Comparison of ENCODE assay signal across 10 cellular contexts in genomic region chr1:192517716-192518355, GRCh38. TPM values are rescaled to one million over a fixed set of nuclear protein-coding genes. Genes with fewer than 3 reads are reported as not detected.
DNase-seq lines count a peak whose midpoint lies in the region; ATAC-seq, FAIRE-seq and TF ChIP-seq lines count a peak whose summit lies in the region.
"Not testable (repeated sequence)": the region's sequence is repeated elsewhere in the genome, so short reads cannot be mapped to it uniquely, and the experiment has no call there.
"Had no signal": no experiment of that assay in that cellular context is flagged by ENCODE, and none has a peak within 500 bp of the region (broad histone marks: within the 10 kb centered on the region; RNA-seq: fewer than 3 reads in every experiment).

No MANE protein-coding gene starts in this region.

- H4K20me1 ChIP-seq in MM.1S (ENCODE audit: insufficient read depth, low read length) = not testable (repeated sequence)

- peak overlapping the region; percentile 92 for H3K27ac ChIP-seq in MM.1S (ENCODE audit: low read length)

- TF ChIP-seq POLR2A in GM12891 (IDR thresholded peaks at IDR 0.05; ENCODE audit: low read depth, low read length) = not testable (repeated sequence)

- H3K36me3 ChIP-seq in MM.1S (replicated peaks; ENCODE audit: insufficient read depth, low read length) = not testable (repeated sequence)

- TF ChIP-seq CTCF in CD14-positive monocyte (IDR thresholded peaks at IDR 0.05); MM.1S (IDR thresholded peaks at IDR 0.05; ENCODE audit: low read length): not testable (repeated sequence)

- FAIRE-seq in GM12891 (lab: Jason Lieb, UNC) = peak; percentile 66

- H2AFZ ChIP-seq in MM.1S (ENCODE audit: low read length) = 0 out of 2 replicates have a peak overlapping the region, but pooled peaks have one; percentile 7

- peaks cover 52% of the 10 kb centered on the region for H3K4me1 ChIP-seq in MM.1S (ENCODE audit: low read length)

- not testable (repeated sequence) for ATAC-seq in T-helper 17 cell; naive B cell (ENCODE audit: low read depth in 2 of 2)

- not testable (repeated sequence) for H3K9me3 ChIP-seq in MM.1S (replicated peaks; ENCODE audit: insufficient read depth, low read length); T-helper 17 cell (ENCODE audit: control insufficient read depth, low read length, poor library complexity, severe bottlenecking)

- intact Hi-C loops in CD14-positive monocyte (cut with micrococcal nuclease) = loop anchor here (5.0 to 10.0 kb wide), 3 partner anchors 41 to 87 kb away; partner anchors contain the start of gene RGS1 (in 1 of the 2)
- intact Hi-C loops in activated T-helper 1 cell treated with anti-CD3 and anti-CD28 coated beads, Interleukin-12 subunit alpha, Interleukin-12 subunit beta, Interleukin-2, Interleukin-4 antibody, amounts not matched to agents 30 ng/mL and 10 ng/mL and 1 ng/mL, durations not matched to agents 14 hours and 24 hours and 36 hours (cut with micrococcal nuclease) = loop anchor here (1.0 to 5.0 kb wide), 10 partner anchors 21 to 1019 kb away; partner anchors contain the start of genes CDC73 and RGS1
- intact Hi-C loops in dendritic cell treated with granulocyte-macrophage colony-stimulating factor and Interleukin-4, amounts not matched to agents 40 ng/mL and 50 ng/mL, for 4 days (cut with micrococcal nuclease) = loop anchor here (2.0 kb wide), 1 partner anchor 57 kb away; the partner anchor contains the start of gene RGS1

- H3K4me3 Mint-ChIP-seq in CD14-positive monocyte; T-helper 17 cell; activated T-helper 1 cell treated with anti-CD3 and anti-CD28 coated beads, Interleukin-12 subunit alpha, Interleukin-12 subunit beta, Interleukin-2, Interleukin-4 antibody, amounts not matched to agents 30 ng/mL and 10 ng/mL and 1 ng/mL, durations not matched to agents 14 hours and 24 hours and 36 hours; dendritic cell treated with granulocyte-macrophage colony-stimulating factor and Interleukin-4, amounts not matched to agents 40 ng/mL and 50 ng/mL, for 4 days: not testable (repeated sequence)
- H3K4me3 Mint-ChIP-seq in naive B cell = peak overlapping the region in 1 of 8 donors; percentile 31
- peak overlapping the region; percentile 55 for H3K4me3 Mint-ChIP-seq in stimulated activated naive CD8-positive, alpha-beta T cell treated with anti-CD3 and anti-CD28 coated beads, Interleukin-15, Interleukin-2, amounts not matched to agents 100 ng/mL and 50 ng/mL, for 24 hours

- H3K36me3 Mint-ChIP-seq in CD14-positive monocyte; T-helper 17 cell (ENCODE audit: low read depth); activated T-helper 1 cell treated with anti-CD3 and anti-CD28 coated beads, Interleukin-12 subunit alpha, Interleukin-12 subunit beta, Interleukin-2, Interleukin-4 antibody, amounts not matched to agents 30 ng/mL and 10 ng/mL and 1 ng/mL, durations not matched to agents 14 hours and 24 hours and 36 hours (ENCODE audit: low read depth); dendritic cell treated with granulocyte-macrophage colony-stimulating factor and Interleukin-4, amounts not matched to agents 40 ng/mL and 50 ng/mL, for 4 days (ENCODE audit: low read depth); naive B cell; stimulated activated naive CD8-positive, alpha-beta T cell treated with anti-CD3 and anti-CD28 coated beads, Interleukin-15, Interleukin-2, amounts not matched to agents 100 ng/mL and 50 ng/mL, for 24 hours (ENCODE audit: low read depth): not testable (repeated sequence)

- DNase-seq in CD14-positive monocyte (ENCODE audit: low spot score); GM12891 (ENCODE audit: insufficient read length, low spot score); MM.1S; T-helper 17 cell; activated T-helper 1 cell treated with anti-CD3 and anti-CD28 coated beads, Interleukin-12 subunit alpha, Interleukin-12 subunit beta, Interleukin-2, Interleukin-4 antibody, amounts not matched to agents 30 ng/mL and 10 ng/mL and 1 ng/mL, durations not matched to agents 14 hours and 24 hours and 36 hours (ENCODE audit: low spot score); naive B cell: not testable (repeated sequence)

- peak overlapping the region in 5 of 7 donors; percentile 70 to 91 (median 85) for H3K27ac Mint-ChIP-seq in CD14-positive monocyte
- peak overlapping the region; percentile 97 for H3K27ac Mint-ChIP-seq in T-helper 17 cell
- H3K27ac Mint-ChIP-seq in activated T-helper 1 cell treated with anti-CD3 and anti-CD28 coated beads, Interleukin-12 subunit alpha, Interleukin-12 subunit beta, Interleukin-2, Interleukin-4 antibody, amounts not matched to agents 30 ng/mL and 10 ng/mL and 1 ng/mL, durations not matched to agents 14 hours and 24 hours and 36 hours = peak overlapping the region; percentile 92
- H3K27ac Mint-ChIP-seq in dendritic cell treated with granulocyte-macrophage colony-stimulating factor and Interleukin-4, amounts not matched to agents 40 ng/mL and 50 ng/mL, for 4 days = peak overlapping the region; percentile 79
- H3K27ac Mint-ChIP-seq in naive B cell = peak overlapping the region in 5 of 6 donors; percentile 35 to 97 (median 91)
- H3K27ac Mint-ChIP-seq in stimulated activated naive CD8-positive, alpha-beta T cell treated with anti-CD3 and anti-CD28 coated beads, Interleukin-15, Interleukin-2, amounts not matched to agents 100 ng/mL and 50 ng/mL, for 24 hours = peak overlapping the region; percentile 76

- H3K4me1 Mint-ChIP-seq in CD14-positive monocyte = peaks cover 31% of the 10 kb centered on the region
- peaks cover 18% of the 10 kb centered on the region for H3K4me1 Mint-ChIP-seq in T-helper 17 cell
- H3K4me1 Mint-ChIP-seq in activated T-helper 1 cell treated with anti-CD3 and anti-CD28 coated beads, Interleukin-12 subunit alpha, Interleukin-12 subunit beta, Interleukin-2, Interleukin-4 antibody, amounts not matched to agents 30 ng/mL and 10 ng/mL and 1 ng/mL, durations not matched to agents 14 hours and 24 hours and 36 hours (ENCODE audit: low read depth) = peaks cover 56% of the 10 kb centered on the region
- H3K4me1 Mint-ChIP-seq in dendritic cell treated with granulocyte-macrophage colony-stimulating factor and Interleukin-4, amounts not matched to agents 40 ng/mL and 50 ng/mL, for 4 days (ENCODE audit: low read depth) = peaks cover 38% of the 10 kb centered on the region
- H3K4me1 Mint-ChIP-seq in naive B cell = peaks cover 21 to 54% (median 30%) of the 10 kb centered on the region in 3 donors
- H3K4me1 Mint-ChIP-seq in stimulated activated naive CD8-positive, alpha-beta T cell treated with anti-CD3 and anti-CD28 coated beads, Interleukin-15, Interleukin-2, amounts not matched to agents 100 ng/mL and 50 ng/mL, for 24 hours (ENCODE audit: low read depth) = peaks cover 81% of the 10 kb centered on the region

- H3K27me3 ChIP-seq in MM.1S (replicated peaks; ENCODE audit: insufficient read depth, low read length) = not testable (repeated sequence)

- H3K9ac ChIP-seq in MM.1S (ENCODE audit: low read length) = peak overlapping the region; percentile 78

- H3K9me2 ChIP-seq in MM.1S (replicated peaks; ENCODE audit: insufficient read depth, low read length) = not testable (repeated sequence)

- H3F3A ChIP-seq in MM.1S (ENCODE audit: insufficient read depth, low read length) = peaks cover 23% of the 10 kb centered on the region

- H3K9me3 Mint-ChIP-seq in CD14-positive monocyte; activated T-helper 1 cell treated with anti-CD3 and anti-CD28 coated beads, Interleukin-12 subunit alpha, Interleukin-12 subunit beta, Interleukin-2, Interleukin-4 antibody, amounts not matched to agents 30 ng/mL and 10 ng/mL and 1 ng/mL, durations not matched to agents 14 hours and 24 hours and 36 hours; dendritic cell treated with granulocyte-macrophage colony-stimulating factor and Interleukin-4, amounts not matched to agents 40 ng/mL and 50 ng/mL, for 4 days; naive B cell; stimulated activated naive CD8-positive, alpha-beta T cell treated with anti-CD3 and anti-CD28 coated beads, Interleukin-15, Interleukin-2, amounts not matched to agents 100 ng/mL and 50 ng/mL, for 24 hours: not testable (repeated sequence)

- not testable (repeated sequence) for H3K4me3 ChIP-seq in MM.1S (ENCODE audit: low read length)

- not testable (repeated sequence) for H3K27me3 Mint-ChIP-seq in CD14-positive monocyte (ENCODE audit: low read depth in 3 of 3); T-helper 17 cell; activated T-helper 1 cell treated with anti-CD3 and anti-CD28 coated beads, Interleukin-12 subunit alpha, Interleukin-12 subunit beta, Interleukin-2, Interleukin-4 antibody, amounts not matched to agents 30 ng/mL and 10 ng/mL and 1 ng/mL, durations not matched to agents 14 hours and 24 hours and 36 hours (ENCODE audit: insufficient read depth); dendritic cell treated with granulocyte-macrophage colony-stimulating factor and Interleukin-4, amounts not matched to agents 40 ng/mL and 50 ng/mL, for 4 days; stimulated activated naive CD8-positive, alpha-beta T cell treated with anti-CD3 and anti-CD28 coated beads, Interleukin-15, Interleukin-2, amounts not matched to agents 100 ng/mL and 50 ng/mL, for 24 hours
- H3K27me3 Mint-ChIP-seq in naive B cell = peaks cover 18 to 40% (median 37%) of the 10 kb centered on the region in 3 donors

- peak overlapping the region; percentile 68 for H3K4me2 ChIP-seq in MM.1S (ENCODE audit: low read depth, low read length)

- not testable (repeated sequence) for H3K79me2 ChIP-seq in MM.1S (ENCODE audit: low read length)

RNA-seq across cellular contexts. Expression of gene RGS1, which starts 57.7 kb away (rescaled TPM):
- polyA plus RNA-seq in CD14-positive monocyte (10 to 100 TPM in 1 of 2 donors, 1 to 10 TPM in 1; 2.4 to 17.7 TPM), naive B cell (ENCODE audit: low read depth in 6 of 6) (100 to 1,000 TPM in 4 of 6 donors, 10 to 100 TPM in 2; 55.5 to 355 (median 116) TPM)
- 246 TPM for polyA plus RNA-seq in GM12891 (2012; ENCODE audit: low read depth, missing spikeins)
- total RNA-seq in T-helper 17 cell = 100 to 1,000 TPM; 387 to 736 TPM
- 11.8 and 12.0 TPM in 2 replicates for total RNA-seq in activated T-helper 1 cell treated with anti-CD3 and anti-CD28 coated beads, Interleukin-12 subunit alpha, Interleukin-12 subunit beta, Interleukin-2, Interleukin-4 antibody, amounts not matched to agents 30 ng/mL and 10 ng/mL and 1 ng/mL, durations not matched to agents 14 hours and 24 hours and 36 hours
- polyA plus RNA-seq: A549, BJ had no signal

Comparison
In these comparisons a context has a peak if more than half of its experiments do, and no peak if none do; other contexts are left out.
1. RNA of gene RGS1, which starts 57.7 kb away (total RNA-seq): 387 to 736 TPM in T-helper 17 cell; 11.8 to 12.0 TPM in activated T-helper 1 cell treated with anti-CD3 and anti-CD28 coated beads, Interleukin-12 subunit alpha, Interleukin-12 subunit beta, Interleukin-2, Interleukin-4 antibody, amounts not matched to agents 30 ng/mL and 10 ng/mL and 1 ng/mL, durations not matched to agents 14 hours and 24 hours and 36 hours; every median in the first group is over 10 times any median in the second.
2. Peak in every context shown above with its lines, with median percentiles within 50 percentile points of each other: H3K27ac Mint-ChIP-seq.